ENCODE assay signal across 14 cellular contexts in the genomic region with DNA sequence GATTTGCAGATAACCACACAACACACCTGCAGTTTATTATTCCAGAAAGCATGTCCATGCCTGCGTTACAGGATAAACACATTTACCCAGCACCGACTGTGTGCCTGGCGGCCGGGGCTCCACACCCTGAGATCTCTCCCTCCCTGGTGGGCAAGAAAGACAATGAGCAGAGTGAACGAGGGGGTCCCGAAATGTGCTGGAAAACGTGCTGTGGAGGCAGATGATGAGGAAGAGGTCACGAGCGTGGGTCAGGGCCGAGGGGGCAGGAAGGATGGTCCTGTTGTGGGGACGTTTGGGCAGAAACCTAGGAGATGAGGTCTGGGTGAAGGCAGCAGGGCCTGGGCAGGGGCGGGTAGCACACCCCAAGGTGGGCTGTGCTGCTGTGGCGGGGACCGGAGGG.
DNase-seq lines count a peak whose midpoint lies in the region; ATAC-seq and TF ChIP-seq lines count a peak whose summit lies in the region.
"Had no signal": no experiment of that assay in that cellular context is flagged by ENCODE, and none has a peak within 500 bp of the region (broad histone marks: within the 10 kb centered on the region; RNA-seq: fewer than 3 reads in every experiment).

No MANE protein-coding gene starts in this region.

- peak overlapping the region; percentile 5 for H3K23ac ChIP-seq in neuronal stem cell (ENCODE audit: low read depth, low read length, poor library complexity)

- no peak overlapping the region for H2BK15ac ChIP-seq in neuronal stem cell (ENCODE audit: low read length)

- no peak overlapping the region for H2BK5ac ChIP-seq in neuronal stem cell (ENCODE audit: low read length)

- no peak overlapping the region for H3K4me2 ChIP-seq in neuronal stem cell (ENCODE audit: insufficient read depth, low read length, poor library complexity, severe bottlenecking)

- no peaks in the 10 kb centered on the region for H3K4me1 Mint-ChIP-seq in endothelial cell (ENCODE audit: unreplicated experiment)
- no peaks in the 10 kb centered on the region for H3K4me1 Mint-ChIP-seq in activated T-helper 17 cell treated with anti-CD3 and anti-CD28 coated beads, Interleukin-2, amount 50 U/mL, for 72 hours
- H3K4me1 Mint-ChIP-seq: CD14-positive monocyte, IgD-negative memory B cell had no signal

- H3K14ac ChIP-seq in neuronal stem cell (ENCODE audit: low read length): no peak overlapping the region

- no peaks in the 10 kb centered on the region for H3K27me3 Mint-ChIP-seq in endothelial cell (ENCODE audit: unreplicated experiment)
- no peaks in the 10 kb centered on the region for H3K27me3 Mint-ChIP-seq in activated T-helper 17 cell treated with anti-CD3 and anti-CD28 coated beads, Interleukin-2, amount 50 U/mL, for 72 hours
- H3K27me3 Mint-ChIP-seq: IgD-negative memory B cell had no signal

- no peak overlapping the region for H3K18ac ChIP-seq in neuronal stem cell (ENCODE audit: low read length)

- H3K36me3 ChIP-seq in neuronal stem cell (replicated peaks in 1 of 2; ENCODE audit: control insufficient read depth in 2 of 2, insufficient read depth in 2 of 2, low read length in 2 of 2): peaks cover 31 to 69% of the 10 kb centered on the region in 2 donors

- no peak overlapping the region for H3K4me3 ChIP-seq in neuronal stem cell (ENCODE audit: low read length in 2 of 2)
- H3K4me3 ChIP-seq: GM23248 had no signal

- no peaks in the 10 kb centered on the region for H3K79me1 ChIP-seq in neuronal stem cell (ENCODE audit: low read depth, low read length)

- H3K36me3 Mint-ChIP-seq in endothelial cell (ENCODE audit: low read depth, unreplicated experiment): peaks cover 54% of the 10 kb centered on the region
- H3K36me3 Mint-ChIP-seq in activated T-helper 17 cell treated with anti-CD3 and anti-CD28 coated beads, Interleukin-2, amount 50 U/mL, for 72 hours (ENCODE audit: low read depth): peaks cover 50% of the 10 kb centered on the region

- DNase-seq in cardiac septum (ENCODE audit: low spot score) (peak; percentile 63), Right ventricle myocardium inferior (ENCODE audit: missing footprints) (no peak), endothelial cell (ENCODE audit: low spot score) (no peak), neuronal stem cell (ENCODE audit: low spot score) (no peak), left colon (no peak), caudate nucleus (lab: John Stamatoyannopoulos, UW) (no peak)
- DNase-seq: CD8-positive, alpha-beta T cell; COR-L47; GF-D8; GM23248 had no signal

- ATAC-seq in Right ventricle myocardium inferior (no peak), left colon (no peak)
- no peak for ATAC-seq in activated T-helper 17 cell treated with anti-CD3 and anti-CD28 coated beads, Interleukin-2, amount 50 U/mL, for 72 hours (replicated peaks)
- ATAC-seq: CD8-positive, alpha-beta T cell had no signal

- H3K27ac ChIP-seq in neuronal stem cell (replicated peaks; ENCODE audit: low read length) (no peak overlapping the region), caudate nucleus (ENCODE audit: low read depth, low read length) (no peak overlapping the region)
- H3K27ac ChIP-seq: 22Rv1, GM23248 had no signal

- no peak overlapping the region for H2AFZ ChIP-seq in neuronal stem cell (ENCODE audit: low read length)
- H2AFZ ChIP-seq: GM23248 had no signal

- peaks cover 0 to 2% (median 0%) of the 10 kb centered on the region in 3 experiments for H3K27me3 ChIP-seq in neuronal stem cell (ENCODE audit: control insufficient read depth in 3 of 3, insufficient read depth in 3 of 3, low read depth in 1 of 3, low read length in 3 of 3)

- H3K4ac ChIP-seq in neuronal stem cell (ENCODE audit: low read length): no peak overlapping the region

- no peak overlapping the region for H2BK12ac ChIP-seq in neuronal stem cell (ENCODE audit: low read length)

- no peak overlapping the region for H4K8ac ChIP-seq in neuronal stem cell (ENCODE audit: low read depth, low read length)

- H3K4me1 ChIP-seq in neuronal stem cell (ENCODE audit: control insufficient read depth in 2 of 2, insufficient read depth in 1 of 2, low read depth in 1 of 2, low read length in 2 of 2): no peaks in the 10 kb centered on the region

- no peaks in the 10 kb centered on the region for H3K9me3 Mint-ChIP-seq in endothelial cell (ENCODE audit: unreplicated experiment)
- no peaks in the 10 kb centered on the region for H3K9me3 Mint-ChIP-seq in activated T-helper 17 cell treated with anti-CD3 and anti-CD28 coated beads, Interleukin-2, amount 50 U/mL, for 72 hours

- H2AK5ac ChIP-seq in neuronal stem cell (ENCODE audit: low read depth, low read length): no peak overlapping the region

- no CpG with 5 or more reads among the region's 14 CpGs for WGBS in neuronal stem cell (ENCODE audit: extremely low coverage in 2 of 2, insufficient read length in 2 of 2, insufficient replicate concordance in 1 of 2), 2 donors

- peak overlapping the region; percentile 37 for H3K4me3 Mint-ChIP-seq in endothelial cell (ENCODE audit: unreplicated experiment)
- H3K4me3 Mint-ChIP-seq in activated T-helper 17 cell treated with anti-CD3 and anti-CD28 coated beads, Interleukin-2, amount 50 U/mL, for 72 hours: no peak overlapping the region
- H3K4me3 Mint-ChIP-seq: CD14-positive monocyte; CD8-positive, alpha-beta T cell; IgD-negative memory B cell had no signal

- H3K9me3 ChIP-seq in neuronal stem cell (replicated peaks in 1 of 2; ENCODE audit: control insufficient read depth in 2 of 2, insufficient read depth in 1 of 2, low read depth in 1 of 2, low read length in 2 of 2): peaks cover 4 to 8% of the 10 kb centered on the region in 2 donors

- intact Hi-C loops in cardiac septum (cut with DNase I): no loop called here
- intact Hi-C loops in Right ventricle myocardium inferior (cut with DNase I): no loop called here
- intact Hi-C loops in left colon (cut with DNase I, micrococcal nuclease): no loop called here

- H3K27ac Mint-ChIP-seq in endothelial cell (ENCODE audit: unreplicated experiment): no peak overlapping the region
- no peak overlapping the region for H3K27ac Mint-ChIP-seq in activated T-helper 17 cell treated with anti-CD3 and anti-CD28 coated beads, Interleukin-2, amount 50 U/mL, for 72 hours
- H3K27ac Mint-ChIP-seq: CD8-positive, alpha-beta T cell had no signal

- no peak overlapping the region for H4K91ac ChIP-seq in neuronal stem cell (ENCODE audit: low read depth, low read length, poor library complexity)

- no peak overlapping the region for H3K9ac ChIP-seq in neuronal stem cell (ENCODE audit: low read depth, low read length, poor library complexity)
- H3K9ac ChIP-seq: GM23248 had no signal

- no peak for TF ChIP-seq CTCF in endothelial cell (IDR thresholded peaks at IDR 0.05; ENCODE audit: unreplicated experiment)

- no peak overlapping the region for H2BK120ac ChIP-seq in neuronal stem cell (ENCODE audit: low read depth, low read length)
